8 cellular contexts compared by ENCODE assay signal in genomic region chr22:46734830-46735453, GRCh38. TPM values are rescaled to one million over a fixed set of nuclear protein-coding genes. Genes with fewer than 3 reads are reported as not detected.
DNase-seq lines count a peak whose midpoint lies in the region; TF ChIP-seq lines count a peak whose summit lies in the region.

No MANE protein-coding gene starts in this region.

- H3K9me3 ChIP-seq in left ventricle myocardium inferior (replicated peaks) = no peaks in the 10 kb centered on the region

- peak; percentile 45 for DNase-seq in Daoy (ENCODE audit: low read depth)
- peak; percentile 59 for DNase-seq in NCI-H69 (lab: John Stamatoyannopoulos, UW)
- DNase-seq in activated T-cell treated with anti-CD3 and anti-CD28 coated beads for 24 hours (ENCODE audit: low read depth) = peak; percentile 39
- DNase-seq in left ventricle myocardium inferior = no peak
- peak; percentile 36 to 39 for DNase-seq in stimulated activated CD4-positive, alpha-beta T cell treated with anti-CD3 and anti-CD28 coated beads, Interleukin-2, amount 100 ng/mL, for 48 hours
- DNase-seq in NCI-H226 = no peak
- DNase-seq in globus pallidus (ENCODE audit: low spot score) = no peak
- no peak for DNase-seq in NCI-H2196 (lab: John Stamatoyannopoulos, UW; ENCODE audit: unreplicated experiment)

- H3K27me3 ChIP-seq in left ventricle myocardium inferior (ENCODE audit: low read depth) = no peaks in the 10 kb centered on the region

- H3K36me3 ChIP-seq in left ventricle myocardium inferior = no peaks in the 10 kb centered on the region

- H3K27ac ChIP-seq in left ventricle myocardium inferior (replicated peaks) = peak overlapping the region; percentile 98

- H3K4me1 ChIP-seq in left ventricle myocardium inferior = peaks cover 96% of the 10 kb centered on the region

- intact Hi-C loops in left ventricle myocardium inferior (cut with micrococcal nuclease) = no loop called here

- peak overlapping the region; percentile 96 for H3K4me3 ChIP-seq in left ventricle myocardium inferior

- no peak for TF ChIP-seq CTCF in left ventricle myocardium inferior (IDR thresholded peaks at IDR 0.05; ENCODE audit: borderline replicate concordance)

RNA-seq across cellular contexts. Expression of gene CERK, which starts 3.1 kb away (rescaled TPM):
- 34.4 and 37.7 TPM in 2 replicates for total RNA-seq in Daoy (2014; rRNA removed; shearing (Covaris generic))
- 76.9 TPM for total RNA-seq in left ventricle myocardium inferior

RNA-seq across cellular contexts. Expression of gene TBC1D22A, which starts 27.5 kb away (rescaled TPM):
- 6.7 and 8.7 TPM in 2 replicates for total RNA-seq in Daoy (2014; rRNA removed; shearing (Covaris generic))
- total RNA-seq in left ventricle myocardium inferior = 16.2 TPM

Comparison
In these comparisons a context has a peak if more than half of its experiments do, and no peak if none do; other contexts are left out.
1. DNase-seq: peak in Daoy (single experiment), NCI-H69 (single experiment), activated T-cell treated with anti-CD3 and anti-CD28 coated beads for 24 hours (single experiment) and stimulated activated CD4-positive, alpha-beta T cell treated with anti-CD3 and anti-CD28 coated beads, Interleukin-2, amount 100 ng/mL, for 48 hours (2 of 2); none in left ventricle myocardium inferior (single experiment), NCI-H226 (single experiment), globus pallidus (single experiment) and NCI-H2196 (single experiment).